14 cellular contexts compared by ENCODE assay signal in the genomic region with DNA sequence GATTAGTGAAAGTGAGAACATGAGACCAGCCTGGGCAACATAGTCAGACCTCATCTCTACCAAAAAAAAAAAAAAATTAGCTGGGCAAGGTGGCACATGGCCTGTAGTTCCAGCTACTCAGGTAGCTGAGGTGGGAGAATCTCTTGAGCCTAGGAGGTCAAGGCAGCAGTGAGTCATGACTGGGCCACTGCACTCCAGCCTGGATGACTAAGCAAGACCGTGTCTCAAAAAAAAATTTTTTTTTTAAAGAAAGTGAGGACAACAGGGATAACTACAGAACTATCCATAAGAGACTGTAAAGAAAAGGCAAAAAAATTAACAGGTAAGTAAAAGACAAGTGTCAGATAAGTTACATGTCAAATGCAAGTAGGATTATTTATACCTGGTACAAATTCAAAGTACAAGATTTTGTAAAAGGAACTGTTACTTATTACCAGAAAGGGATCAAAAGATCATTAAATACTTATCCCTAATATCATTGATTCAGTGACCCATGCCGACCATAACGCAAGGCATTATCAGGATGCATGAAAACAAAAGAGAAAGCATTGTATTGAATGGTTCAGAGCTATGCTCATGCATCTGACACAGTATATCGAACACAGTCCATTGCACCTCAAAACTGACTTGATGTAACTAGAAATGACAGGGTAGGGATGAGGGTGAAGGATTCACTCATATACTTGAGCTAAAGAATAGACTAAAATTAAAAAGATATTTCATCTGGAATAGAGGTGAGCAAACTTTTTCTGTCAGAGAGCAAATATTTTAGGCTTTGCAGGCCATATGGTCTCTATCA. TPM values are rescaled to one million over a fixed set of nuclear protein-coding genes. Genes with fewer than 3 reads are reported as not detected.
DNase-seq lines count a peak whose midpoint lies in the region; ATAC-seq and TF ChIP-seq lines count a peak whose summit lies in the region.
"Had no signal": no experiment of that assay in that cellular context is flagged by ENCODE, and none has a peak within 500 bp of the region (broad histone marks: within the 10 kb centered on the region; RNA-seq: fewer than 3 reads in every experiment).

No MANE protein-coding gene starts in this region.

- H3K27ac ChIP-seq in foreskin keratinocyte: no peak overlapping the region
- no peak overlapping the region for H3K27ac ChIP-seq in osteoblast (ENCODE audit: low read depth, low read length)
- H3K27ac ChIP-seq: esophagus muscularis mucosa, ovary had no signal

- H3K4me2 ChIP-seq in osteoblast (ENCODE audit: insufficient read depth, low read length): no peak overlapping the region

- H2AFZ ChIP-seq in osteoblast (ENCODE audit: low read length): no peak overlapping the region

- H4K20me1 ChIP-seq in osteoblast (ENCODE audit: insufficient read depth, low read length): no peaks in the 10 kb centered on the region

- DNase-seq in A172 (ENCODE audit: low spot score): peak; percentile 56
- DNase-seq in HK-2 (ENCODE audit: unreplicated experiment): peak; percentile 27
- peak; percentile 57 for DNase-seq in amniotic epithelial cell (ENCODE audit: low read depth)
- peak in 1 of 2 donors; percentile 58 for DNase-seq in foreskin keratinocyte
- no peak for DNase-seq in osteoblast (ENCODE audit: insufficient read length, low spot score, missing footprints)
- DNase-seq in NK-92 (lab: John Stamatoyannopoulos, UW; ENCODE audit: unreplicated experiment): no peak
- DNase-seq in GM19238 (ENCODE audit: insufficient read length, low spot score): no peak
- DNase-seq: activated CD4-positive, alpha-beta T cell treated with anti-CD3 and anti-CD28 coated beads for 1 hour; activated CD8-positive, alpha-beta memory T cell treated with anti-CD3 and anti-CD28 coated beads, Interleukin-2, amount 50 U/mL, for 48 hours; activated naive CD8-positive, alpha-beta T cell treated with anti-CD3 and anti-CD28 coated beads for 36 hours; mucosa of descending colon; ovary had no signal

- H3K9me3 ChIP-seq in osteoblast (ENCODE audit: low read depth, low read length): no peaks in the 10 kb centered on the region
- H3K9me3 ChIP-seq: esophagus muscularis mucosa, mucosa of descending colon, ovary had no signal

- no peaks in the 10 kb centered on the region for H3K27me3 ChIP-seq in foreskin keratinocyte
- H3K27me3 ChIP-seq in osteoblast (ENCODE audit: insufficient read depth, low read length): no peaks in the 10 kb centered on the region
- H3K27me3 ChIP-seq: esophagus muscularis mucosa, ovary had no signal

- no peaks in the 10 kb centered on the region for H3K36me3 ChIP-seq in osteoblast (ENCODE audit: insufficient read depth, low read length)
- H3K36me3 ChIP-seq: esophagus muscularis mucosa, ovary had no signal

- H3K4me1 ChIP-seq in foreskin keratinocyte: no peaks in the 10 kb centered on the region
- no peaks in the 10 kb centered on the region for H3K4me1 ChIP-seq in osteoblast (ENCODE audit: insufficient read depth, low read length)
- H3K4me1 ChIP-seq: esophagus muscularis mucosa had no signal

- H3K79me2 ChIP-seq in osteoblast (ENCODE audit: insufficient read depth, low read length): no peaks in the 10 kb centered on the region

- TF ChIP-seq CTCF in foreskin keratinocyte (conservative IDR thresholded peaks at IDR 0.05) (no peak), osteoblast (IDR thresholded peaks at IDR 0.05; ENCODE audit: extremely low read depth, low read depth, low read length) (no peak)

- no peak overlapping the region for H3K4me3 ChIP-seq in osteoblast (ENCODE audit: insufficient read depth, low read length)
- H3K4me3 ChIP-seq: esophagus muscularis mucosa, mucosa of descending colon, ovary had no signal

- ATAC-seq in foreskin keratinocyte (peak; percentile 94), HG03521 (IDR thresholded peaks at IDR 0.05; ENCODE audit: unreplicated experiment) (no peak)
- ATAC-seq: mucosa of descending colon had no signal

RNA-seq across cellular contexts. Expression of a gene that starts 13.3 kb away (rescaled TPM):
- total RNA-seq in A172 (2014; rRNA removed; shearing (Covaris generic)): 75.5 and 130 TPM in 2 replicates
- total RNA-seq in foreskin keratinocyte: 0.17 and 0.18 TPM in 2 replicates
- polyA plus RNA-seq in foreskin keratinocyte: 0.21 and 0.24 TPM in 2 replicates
- 7.6 and 16.2 TPM in 2 replicates for total RNA-seq in osteoblast

RNA-seq across cellular contexts. Expression of a gene that starts 45.2 kb away (rescaled TPM):
- total RNA-seq in A172 (2014; rRNA removed; shearing (Covaris generic)): 28.3 and 42.4 TPM in 2 replicates
- 22.9 and 26.5 TPM in 2 replicates for total RNA-seq in foreskin keratinocyte
- 4.8 and 5.9 TPM in 2 replicates for polyA plus RNA-seq in foreskin keratinocyte
- total RNA-seq in osteoblast: 106 and 111 TPM in 2 replicates

Comparison
In these comparisons a context has a peak if more than half of its experiments do, and no peak if none do; other contexts are left out.
1. DNase-seq: peak in A172 (single experiment), HK-2 (single experiment) and amniotic epithelial cell (single experiment); none in osteoblast (single experiment), NK-92 (single experiment) and GM19238 (single experiment).